In the genomic region with DNA sequence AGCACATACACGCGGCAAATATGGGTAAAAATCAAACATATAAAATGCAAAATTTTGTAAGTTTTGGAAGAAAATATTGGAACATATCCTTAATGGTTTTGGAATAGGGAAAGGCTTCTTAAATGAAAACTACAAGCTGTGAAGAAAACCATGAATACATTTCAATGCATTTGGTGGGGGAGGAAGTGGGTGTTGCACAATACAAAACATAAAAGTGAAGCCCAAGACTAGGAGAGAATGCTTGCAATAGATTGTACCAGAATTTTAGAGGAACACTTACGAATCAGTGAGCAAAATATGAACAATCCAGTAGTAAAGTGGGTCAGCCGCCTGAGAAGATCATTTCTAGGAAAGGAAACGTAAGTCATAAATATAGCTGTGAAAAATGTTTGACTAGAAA, we compare ENCODE assay signal across 2 cellular contexts.
TF ChIP-seq lines count a peak whose summit lies in the region.

No MANE protein-coding gene starts in this region.

TF ChIP-seq in IMR-90, 13 proteins besides CTCF, POLR2A, EP300 and RAD21:
- TF ChIP-seq FOS (IDR thresholded peaks at IDR 0.05; ENCODE audit: low read depth, low read length) (no peak), ELK1 (IDR thresholded peaks at IDR 0.05; ENCODE audit: borderline replicate concordance, low read depth, low read length) (no peak), NFE2L2 (IDR thresholded peaks at IDR 0.05; ENCODE audit: low read depth, low read length) (no peak), MAFK (IDR thresholded peaks at IDR 0.05; ENCODE audit: low read depth, low read length) (no peak), CHD1 (IDR thresholded peaks at IDR 0.05; ENCODE audit: low read depth, low read length) (no peak), RFX5 (IDR thresholded peaks at IDR 0.05; ENCODE audit: low read depth, low read length) (no peak), BHLHE40 (IDR thresholded peaks at IDR 0.05; ENCODE audit: low read depth, low read length) (no peak), CEBPB (IDR thresholded peaks at IDR 0.05; ENCODE audit: low read depth, low read length) (peak; percentile 25; the same call in 1 of the 2 replicates)

TF ChIP-seq in H1, 55 proteins besides CTCF, POLR2A, EP300 and RAD21:
- peak; percentile 52; the same call in 1 of the 2 replicates for TF ChIP-seq CEBPB (IDR thresholded peaks at IDR 0.05; ENCODE audit: low read depth, low read length)
- TF ChIP-seq JUN (IDR thresholded peaks at IDR 0.05; ENCODE audit: low read depth, low read length), result no peak
